8 cellular contexts compared by ENCODE assay signal in the genomic region with DNA sequence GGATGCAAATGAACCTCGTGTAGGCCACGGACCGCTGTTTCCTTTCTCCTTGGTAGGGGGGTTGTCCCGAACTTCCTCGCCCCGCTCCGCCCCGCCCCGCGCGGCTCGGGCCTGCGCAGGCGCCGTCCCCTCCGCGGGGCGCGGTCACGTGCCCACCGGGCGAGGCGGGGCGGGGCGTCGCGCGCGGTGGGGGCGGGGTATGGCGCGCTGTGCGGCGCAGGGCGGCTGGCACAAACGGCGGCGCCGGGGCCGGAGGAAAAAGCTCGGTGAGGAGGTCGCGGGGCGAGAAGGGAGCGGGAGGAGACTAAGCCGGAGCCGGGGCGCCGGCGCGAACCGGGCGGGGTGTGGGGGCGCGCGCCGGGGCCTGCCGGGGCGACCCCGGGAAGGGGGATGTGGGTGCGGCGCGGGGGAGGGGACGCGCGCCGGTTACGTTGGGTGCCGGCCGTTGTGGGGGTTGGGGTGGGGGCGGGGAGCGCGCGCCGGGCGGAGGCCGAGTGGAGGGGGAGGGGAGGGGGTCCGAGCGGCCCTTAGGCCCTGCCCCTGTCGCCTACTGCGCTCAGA. TPM values are rescaled to one million over a fixed set of nuclear protein-coding genes. Genes with fewer than 3 reads are reported as not detected.
DNase-seq lines count a peak whose midpoint lies in the region; ATAC-seq and TF ChIP-seq lines count a peak whose summit lies in the region.

A gene (plus strand): TSS at position 195 of the 561 bp plus-strand sequence. CDS start 1,382 bp downstream, outside the sequence.

- ATAC-seq in GM21723 (IDR thresholded peaks at IDR 0.05; ENCODE audit: unreplicated experiment), result no peak

- H3K36me3 ChIP-seq in H7 (replicated peaks; ENCODE audit: control insufficient read depth, insufficient read depth, low read length) (peaks cover 11% of the 10 kb centered on the region), OCI-LY1 (ENCODE audit: insufficient read depth, low read length) (peaks cover 27% of the 10 kb centered on the region; the same call in 1 of the 2 replicates), endocrine pancreas (ENCODE audit: control insufficient read depth, insufficient read depth, low read length) (no peaks in the 10 kb centered on the region), muscle layer of duodenum (ENCODE audit: control insufficient read depth in 1 of 2, insufficient read depth in 2 of 2, low read length in 2 of 2) (peaks cover 0 to 8% of the 10 kb centered on the region in 2 donors)

- DNase-seq in H7 (peak; percentile 93), NCI-H345 (lab: John Stamatoyannopoulos, UW) (no peak), NCI-H1930 (lab: John Stamatoyannopoulos, UW) (no peak)

- H3K79me2 ChIP-seq in OCI-LY1 (ENCODE audit: insufficient read depth, low read length), result peaks cover 30% of the 10 kb centered on the region

- no peaks in the 10 kb centered on the region for H3F3A ChIP-seq in OCI-LY1 (ENCODE audit: insufficient read depth, low read length)

- H3K9ac ChIP-seq in OCI-LY1 (ENCODE audit: low read length) (peak within 1 kb of the TSS; percentile 94), endocrine pancreas (ENCODE audit: control insufficient read depth, insufficient read depth, low read length) (peak within 1 kb of the TSS; percentile 73)

- H3K9me3 ChIP-seq in OCI-LY1 (ENCODE audit: low read length), result no peaks in the 10 kb centered on the region
- no peaks in the 10 kb centered on the region for H3K9me3 ChIP-seq in endocrine pancreas (ENCODE audit: control insufficient read depth, low read length)
- no peaks in the 10 kb centered on the region for H3K9me3 ChIP-seq in muscle layer of duodenum (ENCODE audit: control insufficient read depth in 1 of 2, low read length in 2 of 2)

- TF ChIP-seq CTCF in OCI-LY1 (IDR thresholded peaks at IDR 0.05; ENCODE audit: low read length), result no peak

- H3K4me2 ChIP-seq in OCI-LY1 (ENCODE audit: low read length), result peak within 1 kb of the TSS; percentile 92

- H2AFZ ChIP-seq in OCI-LY1 (ENCODE audit: low read length), result no peak within 1 kb of the TSS

- no peaks in the 10 kb centered on the region for H3K9me2 ChIP-seq in OCI-LY1 (ENCODE audit: low read depth, low read length)

- peak within 1 kb of the TSS; percentile 89 for H3K27ac ChIP-seq in OCI-LY1 (ENCODE audit: low read depth, low read length, poor library complexity, severe bottlenecking)
- peak within 1 kb of the TSS; percentile 91 for H3K27ac ChIP-seq in muscle layer of duodenum (ENCODE audit: low read length)

- no peaks in the 10 kb centered on the region for H4K20me1 ChIP-seq in OCI-LY1 (ENCODE audit: insufficient read depth, low read length)

- peaks cover 52% of the 10 kb centered on the region for H3K4me1 ChIP-seq in OCI-LY1 (ENCODE audit: insufficient read depth, low read length, severe bottlenecking)
- H3K4me1 ChIP-seq in endocrine pancreas (ENCODE audit: control insufficient read depth, insufficient read depth, low read length), result no peaks in the 10 kb centered on the region
- peaks cover 23 to 51% of the 10 kb centered on the region in 2 donors for H3K4me1 ChIP-seq in muscle layer of duodenum (ENCODE audit: control insufficient read depth in 1 of 2, insufficient read depth in 2 of 2, low read length in 2 of 2)

- H3K27me3 ChIP-seq in H7 (ENCODE audit: control insufficient read depth, insufficient read depth, low read length) (no peaks in the 10 kb centered on the region), OCI-LY1 (ENCODE audit: insufficient read depth, low read length) (no peaks in the 10 kb centered on the region), endocrine pancreas (ENCODE audit: control insufficient read depth, insufficient read depth, low read length) (no peaks in the 10 kb centered on the region), muscle layer of duodenum (ENCODE audit: low read depth, low read length) (no peaks in the 10 kb centered on the region)

- peak within 1 kb of the TSS; percentile 96 for H3K4me3 ChIP-seq in GM08714 (ENCODE audit: low read length)
- H3K4me3 ChIP-seq in H7 (ENCODE audit: insufficient read depth, low read depth, low read length), result peak within 1 kb of the TSS; percentile 96
- peak within 1 kb of the TSS; percentile 92 for H3K4me3 ChIP-seq in OCI-LY1 (ENCODE audit: low read depth, low read length, poor library complexity, severe bottlenecking)
- H3K4me3 ChIP-seq in endocrine pancreas (ENCODE audit: control insufficient read depth, insufficient read depth, low read length), result peak within 1 kb of the TSS; percentile 77
- peak within 1 kb of the TSS; percentile 76 for H3K4me3 ChIP-seq in muscle layer of duodenum (ENCODE audit: low read depth in 1 of 2, low read length in 2 of 2)

RNA-seq across cellular contexts. Expression of the gene that starts here (rescaled TPM):
- total RNA-seq in H7 (2014; rRNA removed; shearing (Covaris generic)), result 110 and 148 TPM in 2 replicates
